1 cellular context compared by ENCODE assay signal in the genomic region with DNA sequence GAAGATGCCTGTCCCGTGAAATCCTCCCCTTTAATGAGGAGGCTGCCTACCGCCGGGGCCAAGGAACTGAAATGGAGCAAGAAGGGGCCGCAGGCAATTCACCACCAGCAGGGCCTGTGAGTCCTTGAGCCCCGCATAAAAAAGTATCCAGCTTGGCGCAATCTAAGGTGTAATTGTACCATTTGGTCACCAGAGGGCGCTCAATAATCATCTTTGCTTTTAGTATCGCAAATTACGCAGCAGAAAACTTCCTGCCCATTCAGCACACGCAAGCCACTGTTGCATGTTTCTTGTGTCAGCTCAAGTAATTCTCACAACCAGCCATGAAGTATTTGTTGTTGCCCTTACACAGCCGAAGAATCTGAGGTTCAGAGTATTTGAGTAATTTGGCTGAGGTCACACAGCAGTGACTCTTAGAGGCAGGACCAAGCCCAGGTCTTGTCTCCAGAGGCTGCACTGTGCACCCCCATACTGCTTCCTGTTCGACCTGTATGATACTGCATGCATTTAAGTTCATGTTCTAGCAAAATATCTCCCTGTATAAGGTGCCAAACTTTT.
TF ChIP-seq lines count a peak whose summit lies in the region.

No MANE protein-coding gene starts in this region.

TF ChIP-seq in HepG2, 621 proteins besides CTCF, POLR2A, EP300 and RAD21 (continued from another document and continues in another):
- no peak for TF ChIP-seq ZNF710 (CRISPR knock-in tag; IDR thresholded peaks at IDR 0.05; ENCODE audit: borderline replicate concordance)
- no peak for TF ChIP-seq NR2F2 (IDR thresholded peaks at IDR 0.05; ENCODE audit: borderline replicate concordance, low read depth)
- no peak for TF ChIP-seq CSRNP1 (CRISPR knock-in tag; IDR thresholded peaks at IDR 0.05)
- no peak for TF ChIP-seq MTF1 (CRISPR knock-in tag; IDR thresholded peaks at IDR 0.05)
- TF ChIP-seq, protein P1, sequence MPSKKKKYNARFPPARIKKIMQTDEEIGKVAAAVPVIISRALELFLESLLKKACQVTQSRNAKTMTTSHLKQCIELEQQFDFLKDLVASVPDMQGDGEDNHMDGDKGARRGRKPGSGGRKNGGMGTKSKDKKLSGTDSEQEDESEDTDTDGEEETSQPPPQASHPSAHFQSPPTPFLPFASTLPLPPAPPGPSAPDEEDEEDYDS (CRISPR knock-in tag; IDR thresholded peaks at IDR 0.05), result 0 out of 2 replicates have a peak, but pooled peaks have one; percentile 16
- TF ChIP-seq ZNF784 (CRISPR knock-in tag; IDR thresholded peaks at IDR 0.05; ENCODE audit: borderline replicate concordance), result no peak
- peak; percentile 31; the same call in 1 of the 2 replicates for TF ChIP-seq RXRB (CRISPR knock-in tag; IDR thresholded peaks at IDR 0.05; ENCODE audit: borderline replicate concordance)
- no peak for TF ChIP-seq ZNF598 (CRISPR knock-in tag; IDR thresholded peaks at IDR 0.05; ENCODE audit: borderline replicate concordance)
- TF ChIP-seq PAX8 (CRISPR knock-in tag; IDR thresholded peaks at IDR 0.05; ENCODE audit: borderline replicate concordance), result no peak
- no peak for TF ChIP-seq ZNF292 (CRISPR knock-in tag; IDR thresholded peaks at IDR 0.05; ENCODE audit: borderline replicate concordance, low read depth)
- no peak for TF ChIP-seq ZNF431 (CRISPR knock-in tag; IDR thresholded peaks at IDR 0.05; ENCODE audit: borderline replicate concordance, low read depth)
- no peak for TF ChIP-seq MXD1 (CRISPR knock-in tag; IDR thresholded peaks at IDR 0.05)
- TF ChIP-seq ZNF205 (CRISPR knock-in tag; IDR thresholded peaks at IDR 0.05), result no peak
- TF ChIP-seq MED13 (CRISPR knock-in tag; IDR thresholded peaks at IDR 0.05), result no peak
- no peak for TF ChIP-seq SRF (IDR thresholded peaks at IDR 0.05; ENCODE audit: low read depth, low read length)
- no peak for TF ChIP-seq PREB (CRISPR knock-in tag; IDR thresholded peaks at IDR 0.05)
- no peak for TF ChIP-seq HMGA1 (CRISPR knock-in tag; conservative IDR thresholded peaks at IDR 0.05)
- no peak for TF ChIP-seq RFXANK (CRISPR knock-in tag; IDR thresholded peaks at IDR 0.05)
- TF ChIP-seq, protein P2, sequence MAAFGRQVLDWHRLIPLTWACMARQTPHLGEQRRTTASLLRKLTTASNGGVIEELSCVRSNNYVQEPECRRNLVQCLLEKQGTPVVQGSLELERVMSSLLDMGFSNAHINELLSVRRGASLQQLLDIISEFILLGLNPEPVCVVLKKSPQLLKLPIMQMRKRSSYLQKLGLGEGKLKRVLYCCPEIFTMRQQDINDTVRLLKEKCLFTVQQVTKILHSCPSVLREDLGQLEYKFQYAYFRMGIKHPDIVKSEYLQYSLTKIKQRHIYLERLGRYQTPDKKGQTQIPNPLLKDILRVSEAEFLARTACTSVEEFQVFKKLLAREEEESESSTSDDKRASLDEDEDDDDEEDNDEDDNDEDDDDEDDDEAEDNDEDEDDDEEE (CRISPR knock-in tag; IDR thresholded peaks at IDR 0.05), result peak; percentile 43; the same call in 1 of the 2 replicates
- no peak for TF ChIP-seq ARNTL (CRISPR knock-in tag; IDR thresholded peaks at IDR 0.05)
- no peak for TF ChIP-seq TFE3 (CRISPR knock-in tag; IDR thresholded peaks at IDR 0.05)
- no peak for TF ChIP-seq NCOR1 (IDR thresholded peaks at IDR 0.05; ENCODE audit: borderline replicate concordance, low read length)
- no peak for TF ChIP-seq ATM (IDR thresholded peaks at IDR 0.05; ENCODE audit: borderline replicate concordance)
- 0 out of 2 replicates have a peak, but pooled peaks have one; percentile 29 for TF ChIP-seq ZNF792 (CRISPR knock-in tag; IDR thresholded peaks at IDR 0.05)
- TF ChIP-seq TOE1 (CRISPR knock-in tag; IDR thresholded peaks at IDR 0.05), result no peak
- TF ChIP-seq, protein P3, sequence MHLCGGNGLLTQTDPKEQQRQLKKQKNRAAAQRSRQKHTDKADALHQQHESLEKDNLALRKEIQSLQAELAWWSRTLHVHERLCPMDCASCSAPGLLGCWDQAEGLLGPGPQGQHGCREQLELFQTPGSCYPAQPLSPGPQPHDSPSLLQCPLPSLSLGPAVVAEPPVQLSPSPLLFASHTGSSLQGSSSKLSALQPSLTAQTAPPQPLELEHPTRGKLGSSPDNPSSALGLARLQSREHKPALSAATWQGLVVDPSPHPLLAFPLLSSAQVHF (CRISPR knock-in tag; IDR thresholded peaks at IDR 0.05), result no peak
- no peak for TF ChIP-seq SMAD1 (CRISPR knock-in tag; IDR thresholded peaks at IDR 0.05; ENCODE audit: borderline replicate concordance, low read depth)
- TF ChIP-seq, protein P4, sequence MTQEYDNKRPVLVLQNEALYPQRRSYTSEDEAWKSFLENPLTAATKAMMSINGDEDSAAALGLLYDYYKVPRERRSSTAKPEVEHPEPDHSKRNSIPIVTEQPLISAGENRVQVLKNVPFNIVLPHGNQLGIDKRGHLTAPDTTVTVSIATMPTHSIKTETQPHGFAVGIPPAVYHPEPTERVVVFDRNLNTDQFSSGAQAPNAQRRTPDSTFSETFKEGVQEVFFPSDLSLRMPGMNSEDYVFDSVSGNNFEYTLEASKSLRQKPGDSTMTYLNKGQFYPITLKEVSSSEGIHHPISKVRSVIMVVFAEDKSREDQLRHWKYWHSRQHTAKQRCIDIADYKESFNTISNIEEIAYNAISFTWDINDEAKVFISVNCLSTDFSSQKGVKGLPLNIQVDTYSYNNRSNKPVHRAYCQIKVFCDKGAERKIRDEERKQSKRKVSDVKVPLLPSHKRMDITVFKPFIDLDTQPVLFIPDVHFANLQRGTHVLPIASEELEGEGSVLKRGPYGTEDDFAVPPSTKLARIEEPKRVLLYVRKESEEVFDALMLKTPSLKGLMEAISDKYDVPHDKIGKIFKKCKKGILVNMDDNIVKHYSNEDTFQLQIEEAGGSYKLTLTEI (CRISPR knock-in tag; conservative IDR thresholded peaks at IDR 0.05), result no peak
- TF ChIP-seq, protein P5, sequence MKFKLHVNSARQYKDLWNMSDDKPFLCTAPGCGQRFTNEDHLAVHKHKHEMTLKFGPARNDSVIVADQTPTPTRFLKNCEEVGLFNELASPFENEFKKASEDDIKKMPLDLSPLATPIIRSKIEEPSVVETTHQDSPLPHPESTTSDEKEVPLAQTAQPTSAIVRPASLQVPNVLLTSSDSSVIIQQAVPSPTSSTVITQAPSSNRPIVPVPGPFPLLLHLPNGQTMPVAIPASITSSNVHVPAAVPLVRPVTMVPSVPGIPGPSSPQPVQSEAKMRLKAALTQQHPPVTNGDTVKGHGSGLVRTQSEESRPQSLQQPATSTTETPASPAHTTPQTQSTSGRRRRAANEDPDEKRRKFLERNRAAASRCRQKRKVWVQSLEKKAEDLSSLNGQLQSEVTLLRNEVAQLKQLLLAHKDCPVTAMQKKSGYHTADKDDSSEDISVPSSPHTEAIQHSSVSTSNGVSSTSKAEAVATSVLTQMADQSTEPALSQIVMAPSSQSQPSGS (CRISPR knock-in tag; IDR thresholded peaks at IDR 0.05), result no peak
- no peak for TF ChIP-seq AKAP8 (CRISPR knock-in tag; IDR thresholded peaks at IDR 0.05)
- TF ChIP-seq MAZ (IDR thresholded peaks at IDR 0.05; ENCODE audit: borderline replicate concordance, low read depth, low read length), result no peak
- TF ChIP-seq MAZ (CRISPR knock-in tag; IDR thresholded peaks at IDR 0.05; ENCODE audit: low read depth), result no peak
- TF ChIP-seq NCOA5 (CRISPR knock-in tag; IDR thresholded peaks at IDR 0.05), result no peak
- no peak for TF ChIP-seq ZNF331 (CRISPR knock-in tag; IDR thresholded peaks at IDR 0.05)
- no peak for TF ChIP-seq ZXDC (CRISPR knock-in tag; IDR thresholded peaks at IDR 0.05)
- TF ChIP-seq GTF3A (CRISPR knock-in tag; conservative IDR thresholded peaks at IDR 0.05), result no peak
- TF ChIP-seq, protein P6, sequence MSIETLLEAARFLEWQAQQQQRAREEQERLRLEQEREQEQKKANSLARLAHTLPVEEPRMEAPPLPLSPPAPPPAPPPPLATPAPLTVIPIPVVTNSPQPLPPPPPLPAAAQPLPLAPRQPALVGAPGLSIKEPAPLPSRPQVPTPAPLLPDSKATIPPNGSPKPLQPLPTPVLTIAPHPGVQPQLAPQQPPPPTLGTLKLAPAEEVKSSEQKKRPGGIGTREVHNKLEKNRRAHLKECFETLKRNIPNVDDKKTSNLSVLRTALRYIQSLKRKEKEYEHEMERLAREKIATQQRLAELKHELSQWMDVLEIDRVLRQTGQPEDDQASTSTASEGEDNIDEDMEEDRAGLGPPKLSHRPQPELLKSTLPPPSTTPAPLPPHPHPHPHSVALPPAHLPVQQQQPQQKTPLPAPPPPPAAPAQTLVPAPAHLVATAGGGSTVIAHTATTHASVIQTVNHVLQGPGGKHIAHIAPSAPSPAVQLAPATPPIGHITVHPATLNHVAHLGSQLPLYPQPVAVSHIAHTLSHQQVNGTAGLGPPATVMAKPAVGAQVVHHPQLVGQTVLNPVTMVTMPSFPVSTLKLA (IDR thresholded peaks at IDR 0.05), result no peak
- TF ChIP-seq, protein P7, sequence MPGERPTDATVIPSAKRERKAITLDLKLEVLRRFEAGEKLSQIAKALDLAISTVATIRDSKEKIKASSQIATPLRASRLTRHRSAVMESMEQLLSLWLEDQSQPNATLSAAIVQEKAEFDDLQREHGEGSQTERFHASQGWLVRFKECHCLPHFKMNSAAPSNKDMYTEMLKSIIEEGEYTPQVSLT (CRISPR knock-in tag; IDR thresholded peaks at IDR 0.05; ENCODE audit: borderline replicate concordance, low read depth), result no peak
- no peak for TF ChIP-seq ZNF780A (CRISPR knock-in tag; IDR thresholded peaks at IDR 0.05)
